Comparison of ENCODE assay signal across 1 cellular context in genomic region chr14:102018251-102018650, GRCh38.
TF ChIP-seq lines count a peak whose summit lies in the region.

No MANE protein-coding gene starts in this region.

TF ChIP-seq in K562, 482 proteins besides CTCF, POLR2A, EP300 and RAD21 (continued from another document):
- TF ChIP-seq FOXK1 (CRISPR knock-in tag; IDR thresholded peaks at IDR 0.05; ENCODE audit: borderline replicate concordance): no peak
